8 cellular contexts compared by ENCODE assay signal in genomic region chr17:17824119-17824779, GRCh38. TPM values are rescaled to one million over a fixed set of nuclear protein-coding genes. Genes with fewer than 3 reads are reported as not detected.
A peak's percentile ranks its signal among the peaks of the same experiment; 100 is the strongest.
DNase-seq lines count a peak whose midpoint lies in the region; ATAC-seq and TF ChIP-seq lines count a peak whose summit lies in the region.

No MANE protein-coding gene starts in this region.

- peaks cover 44% of the 10 kb centered on the region for H3K4me1 ChIP-seq in NT2/D1 (ENCODE audit: insufficient read depth, insufficient read length)
- H3K4me1 ChIP-seq in naive thymus-derived CD4-positive, alpha-beta T cell (ENCODE audit: control insufficient read depth in 2 of 2, insufficient read depth in 2 of 2, low read length in 2 of 2) = peaks cover 41 to 78% of the 10 kb centered on the region in 2 donors

- peaks cover 68% of the 10 kb centered on the region for H3K36me3 Mint-ChIP-seq in dendritic cell treated with granulocyte-macrophage colony-stimulating factor and Interleukin-4, amounts not matched to agents 40 ng/mL and 50 ng/mL, for 4 days (ENCODE audit: low read depth)
- H3K36me3 Mint-ChIP-seq in naive thymus-derived CD4-positive, alpha-beta T cell = peaks cover 0 to 22% (median 0%) of the 10 kb centered on the region in 5 donors

- no peaks in the 10 kb centered on the region for H3K9me3 ChIP-seq in NT2/D1 (ENCODE audit: insufficient read depth, low read length)
- no peaks in the 10 kb centered on the region for H3K9me3 ChIP-seq in naive thymus-derived CD4-positive, alpha-beta T cell (ENCODE audit: control insufficient read depth in 2 of 3, low read length in 3 of 3)

- peak overlapping the region; percentile 67 for H3K9ac ChIP-seq in NT2/D1 (ENCODE audit: insufficient read length, low read depth)

- no peaks in the 10 kb centered on the region for H3K27me3 ChIP-seq in NT2/D1 (ENCODE audit: insufficient read depth, insufficient read length)
- no peaks in the 10 kb centered on the region for H3K27me3 ChIP-seq in naive thymus-derived CD4-positive, alpha-beta T cell (ENCODE audit: control insufficient read depth in 2 of 2, insufficient read depth in 2 of 2, low read length in 2 of 2)

- H3K9me3 Mint-ChIP-seq in dendritic cell treated with granulocyte-macrophage colony-stimulating factor and Interleukin-4, amounts not matched to agents 40 ng/mL and 50 ng/mL, for 4 days = no peaks in the 10 kb centered on the region
- H3K9me3 Mint-ChIP-seq in naive thymus-derived CD4-positive, alpha-beta T cell = no peaks in the 10 kb centered on the region

- POLR2A ChIA-PET in naive thymus-derived CD4-positive, alpha-beta T cell (lab: Charles Lee) = interaction anchor here (1.1 to 2.5 kb wide), 2 partner anchors 12 to 13 kb away, joined by 3 to 22 read pairs; partner anchors contain the start of gene SREBF1

- H3K27ac Mint-ChIP-seq in dendritic cell treated with granulocyte-macrophage colony-stimulating factor and Interleukin-4, amounts not matched to agents 40 ng/mL and 50 ng/mL, for 4 days = peak overlapping the region; percentile 74
- peak overlapping the region; percentile 78 to 96 (median 93) for H3K27ac Mint-ChIP-seq in naive thymus-derived CD4-positive, alpha-beta T cell

- H3K4me3 Mint-ChIP-seq in dendritic cell treated with granulocyte-macrophage colony-stimulating factor and Interleukin-4, amounts not matched to agents 40 ng/mL and 50 ng/mL, for 4 days = peak overlapping the region; percentile 67
- peak overlapping the region; percentile 78 to 86 (median 84) for H3K4me3 Mint-ChIP-seq in naive thymus-derived CD4-positive, alpha-beta T cell

- TF ChIP-seq CTCF in AG09309 (IDR thresholded peaks at IDR 0.05; ENCODE audit: control insufficient read depth, insufficient read depth, low read depth, low read length, missing control alignments) = no peak

- intact Hi-C loops in dendritic cell treated with granulocyte-macrophage colony-stimulating factor and Interleukin-4, amounts not matched to agents 40 ng/mL and 50 ng/mL, for 4 days (cut with micrococcal nuclease) = loop anchor here (2.0 to 10.0 kb wide), 3 partner anchors 17 to 211 kb away; partner anchors contain the start of genes ATPAF2, GID4 and RAI1
- intact Hi-C loops in naive thymus-derived CD4-positive, alpha-beta T cell (cut with micrococcal nuclease) = loop anchor here (5.0 to 10.0 kb wide), 2 partner anchors 491 to 1553 kb away; partner anchors contain the start of genes MAPK7 (in 1 of the 2), SMCR8 (in 1 of the 2) and TOP3A (in 1 of the 2)

- peak; percentile 5 for ATAC-seq in GM21360 (IDR thresholded peaks at IDR 0.05; ENCODE audit: unreplicated experiment)
- peak; percentile 31 for ATAC-seq in naive thymus-derived CD4-positive, alpha-beta T cell
- no peak for ATAC-seq in HG03378 (IDR thresholded peaks at IDR 0.05; ENCODE audit: unreplicated experiment)

- no peak for DNase-seq in AG09309 (ENCODE audit: low read depth)
- no peak for DNase-seq in NT2/D1 (ENCODE audit: low read depth, low spot score)
- peak in 2 of 9 donors; percentile 44 to 51 for DNase-seq in naive thymus-derived CD4-positive, alpha-beta T cell
- no peak for DNase-seq in mesenteric fat pad (ENCODE audit: low spot score)
- DNase-seq in iPS-NIHi7 (ENCODE audit: extremely low spot score) = no peak

- peak overlapping the region; percentile 74 for H3K27ac ChIP-seq in naive thymus-derived CD4-positive, alpha-beta T cell (ENCODE audit: low read depth, low read length)

- H3K27me3 Mint-ChIP-seq in dendritic cell treated with granulocyte-macrophage colony-stimulating factor and Interleukin-4, amounts not matched to agents 40 ng/mL and 50 ng/mL, for 4 days = no peaks in the 10 kb centered on the region
- H3K27me3 Mint-ChIP-seq in naive thymus-derived CD4-positive, alpha-beta T cell = no peaks in the 10 kb centered on the region

- H3K36me3 ChIP-seq in NT2/D1 (ENCODE audit: insufficient read depth, insufficient read length, low read length) = peaks cover 21% of the 10 kb centered on the region
- peaks cover 0 to 14% (median 2%) of the 10 kb centered on the region in 3 experiments for H3K36me3 ChIP-seq in naive thymus-derived CD4-positive, alpha-beta T cell (ENCODE audit: control insufficient read depth in 2 of 3, insufficient read depth in 3 of 3, low read length in 3 of 3)

- H3K4me3 ChIP-seq in AG09309 (ENCODE audit: control insufficient read depth, low read depth, low read length) (peak overlapping the region; percentile 32), NT2/D1 (ENCODE audit: insufficient read length, low read depth) (no peak overlapping the region)
- peak overlapping the region; percentile 58 for H3K4me3 ChIP-seq in naive thymus-derived CD4-positive, alpha-beta T cell (ENCODE audit: low read length)

- CTCF ChIA-PET in naive thymus-derived CD4-positive, alpha-beta T cell (lab: Charles Lee) = interaction anchor here (1.4 kb wide), 1 partner anchor 10 kb away, joined by 3 read pairs; no protein-coding TSS in a partner anchor

- peaks cover 88% of the 10 kb centered on the region for H3K4me1 Mint-ChIP-seq in dendritic cell treated with granulocyte-macrophage colony-stimulating factor and Interleukin-4, amounts not matched to agents 40 ng/mL and 50 ng/mL, for 4 days (ENCODE audit: low read depth)
- peaks cover 66 to 93% (median 83%) of the 10 kb centered on the region in 7 donors for H3K4me1 Mint-ChIP-seq in naive thymus-derived CD4-positive, alpha-beta T cell

RNA-seq across cellular contexts. Expression of gene SREBF1, which starts 12.5 kb away (rescaled TPM):
- total RNA-seq in naive thymus-derived CD4-positive, alpha-beta T cell = 100 to 1,000 TPM in 3 of 5 experiments, 10 to 100 TPM in 2; 30.9 to 281 (median 159) TPM
- polyA plus RNA-seq in naive thymus-derived CD4-positive, alpha-beta T cell = 10 to 100 TPM; 22.4 to 41.3 TPM
- 39.9 TPM for total RNA-seq in mesenteric fat pad
